ENCODE assay signal across 2 cellular contexts in the genomic region with DNA sequence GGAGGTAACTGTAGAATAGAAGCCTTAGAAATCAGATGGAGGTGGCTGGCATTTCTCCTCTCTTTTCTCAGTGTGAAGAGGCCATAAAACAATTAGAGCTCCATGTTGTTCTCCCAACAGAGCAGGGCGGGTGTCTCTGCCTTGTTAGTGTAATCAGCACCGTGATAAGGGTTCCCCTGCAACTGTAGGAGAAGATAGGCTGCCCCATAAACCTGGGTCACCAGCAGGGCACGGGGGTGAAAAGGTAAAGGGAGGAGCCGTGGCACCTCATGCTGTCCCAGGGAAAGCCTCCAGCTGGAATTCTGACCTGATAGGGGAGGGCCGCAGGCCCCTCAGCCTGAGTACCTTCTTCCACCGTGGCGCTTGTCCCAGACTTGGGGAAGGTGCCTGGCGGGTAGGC.
TF ChIP-seq lines count a peak whose summit lies in the region.

No MANE protein-coding gene starts in this region.

TF ChIP-seq in GM12891, 5 proteins besides CTCF, POLR2A, EP300 and RAD21:
- TF ChIP-seq POU2F2 (IDR thresholded peaks at IDR 0.05; ENCODE audit: low read depth, low read length): no peak
- TF ChIP-seq TAF1 (IDR thresholded peaks at IDR 0.05; ENCODE audit: low read depth, low read length): no peak
- no peak for TF ChIP-seq SPI1 (IDR thresholded peaks at IDR 0.05; ENCODE audit: low read depth, low read length)
- TF ChIP-seq POLR2AphosphoS5 (IDR thresholded peaks at IDR 0.05; ENCODE audit: low read depth, low read length): no peak
- no peak for TF ChIP-seq PAX5 (IDR thresholded peaks at IDR 0.05; ENCODE audit: insufficient read depth, low read length, severe bottlenecking)

TF ChIP-seq in H1, 55 proteins besides CTCF, POLR2A, EP300 and RAD21:
- TF ChIP-seq KDM5A (IDR thresholded peaks at IDR 0.05; ENCODE audit: low read length): no peak
- no peak for TF ChIP-seq CHD2 (IDR thresholded peaks at IDR 0.05; ENCODE audit: low read length)
- no peak for TF ChIP-seq JUN (IDR thresholded peaks at IDR 0.05; ENCODE audit: low read depth, low read length)
